Comparison of ENCODE assay signal across 23 cellular contexts in genomic region chr10:91294134-91294906, GRCh38.
"Had no signal": no experiment of that assay in that cellular context is flagged by ENCODE, and none has a peak within 500 bp of the region (broad histone marks: within the 10 kb centered on the region; RNA-seq: fewer than 3 reads in every experiment).

No MANE protein-coding gene starts in this region.

- H2AFZ ChIP-seq: hepatocyte, parathyroid adenoma had no signal

- H3K4me2 ChIP-seq: hepatocyte had no signal

- H3K4me1 ChIP-seq: colonic mucosa, parathyroid adenoma had no signal

- H3K9me3 ChIP-seq: colonic mucosa, gastroesophageal sphincter, right atrium auricular region, tibial nerve had no signal

- DNase-seq: activated B cell treated with CpG ODN at 0.5 μM for 24 hours; activated CD4-positive, alpha-beta T cell treated with anti-CD3 and anti-CD28 coated beads, Interleukin-2, amount 50 U/mL, for 1 hour; activated CD8-positive, alpha-beta memory T cell treated with anti-CD3 and anti-CD28 coated beads, Interleukin-2, amount 10 ng/mL, durations not matched to agents 7 days and 5 days; activated CD8-positive, alpha-beta T cell treated with anti-CD3 and anti-CD28 coated beads, Interleukin-2, amount 10 ng/mL, durations not matched to agents 7 days and 5 days; activated T-cell treated with anti-CD3 and anti-CD28 coated beads, Interleukin-2, amount 50 U/mL, for 48 hours; anterior cingulate cortex; cerebellar nuclear complex; colonic mucosa; effector CD8-positive, alpha-beta T cell; erythroblast; left cardiac atrium; mammary epithelial cell; naive thymus-derived CD4-positive, alpha-beta T cell; nucleus accumbens; stimulated activated CD4-positive, alpha-beta T cell treated with anti-CD3 and anti-CD28 coated beads, Interleukin-15, amount 100 ng/mL, for 24 hours; stimulated activated CD4-positive, alpha-beta T cell treated with anti-CD3 and anti-CD28 coated beads, Interleukin-2, amount 100 ng/mL, for 24 hours; stimulated activated naive CD4-positive, alpha-beta T cell treated with Interleukin-2 at 50 U/mL for 16 hours had no signal

- H3K9ac ChIP-seq: parathyroid adenoma had no signal

- H3K27ac ChIP-seq: cardiac muscle cell, colonic mucosa, gastroesophageal sphincter, hepatocyte, parathyroid adenoma, right atrium auricular region, tibial nerve had no signal

- H3K4me3 ChIP-seq: cardiac muscle cell, colonic mucosa, gastroesophageal sphincter, hepatocyte, right atrium auricular region, tibial nerve had no signal

- H3K36me3 ChIP-seq: cardiac muscle cell, colonic mucosa, gastroesophageal sphincter, right atrium auricular region, tibial nerve had no signal

- H3K79me2 ChIP-seq: hepatocyte, parathyroid adenoma had no signal

- ATAC-seq: activated CD8-positive, alpha-beta memory T cell treated with anti-CD3 and anti-CD28 coated beads, Interleukin-2, amount 10 ng/mL, durations not matched to agents 7 days and 5 days; activated CD8-positive, alpha-beta T cell treated with anti-CD3 and anti-CD28 coated beads, Interleukin-2, amount 10 ng/mL, durations not matched to agents 7 days and 5 days; gastroesophageal sphincter; left cardiac atrium; naive thymus-derived CD4-positive, alpha-beta T cell had no signal

- H3K27me3 ChIP-seq: colonic mucosa, hepatocyte, right atrium auricular region, tibial nerve had no signal
